Comparison of ENCODE assay signal across 23 cellular contexts in the genomic region with DNA sequence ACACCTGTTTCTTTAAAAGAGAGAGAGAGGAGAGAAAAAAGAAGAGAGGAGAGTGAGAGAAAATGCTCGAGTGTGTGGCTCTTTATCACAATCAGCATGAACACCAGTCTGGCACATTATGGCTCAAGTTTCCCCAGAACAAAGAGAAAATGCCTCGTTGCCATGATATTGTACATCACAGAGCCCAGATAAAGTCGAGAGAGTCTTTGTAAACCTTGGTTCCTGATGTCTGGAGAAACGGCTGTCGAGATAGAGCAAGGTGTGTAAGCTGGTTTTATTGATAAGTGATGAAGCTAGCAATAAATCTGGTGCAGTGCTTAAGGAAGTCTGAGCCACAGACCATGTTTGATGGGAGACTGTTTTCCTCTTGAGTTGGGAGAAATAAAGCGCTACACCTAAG.
DNase-seq lines count a peak whose midpoint lies in the region; ATAC-seq, FAIRE-seq and TF ChIP-seq lines count a peak whose summit lies in the region.
"Had no signal": no experiment of that assay in that cellular context is flagged by ENCODE, and none has a peak within 500 bp of the region (broad histone marks: within the 10 kb centered on the region; RNA-seq: fewer than 3 reads in every experiment).

No MANE protein-coding gene starts in this region.

- H3K79me2 ChIP-seq in K562 (ENCODE audit: control insufficient read depth, insufficient read depth, low read length): no peaks in the 10 kb centered on the region

- no peaks in the 10 kb centered on the region for H4K20me1 ChIP-seq in K562 (replicated peaks; ENCODE audit: control insufficient read depth, insufficient read depth, low read length)

- DNase-seq in NCI-H2227 treated with DMSO at 0.1 percent for 48 hours (lab: John Stamatoyannopoulos, UW): peak; percentile 3
- DNase-seq in NCI-H2227 (lab: John Stamatoyannopoulos, UW; ENCODE audit: unreplicated experiment): no peak
- peak in 1 of 4 experiments; percentile 21 for DNase-seq in K562 (ENCODE audit: extremely low read depth in 1 of 4, low spot score in 3 of 4)
- peak; percentile 34 for DNase-seq in left kidney (ENCODE audit: low read depth, low spot score)
- peak; percentile 71 for DNase-seq in retina
- DNase-seq in Caco-2: no peak
- DNase-seq: activated T-cell treated with anti-CD3 and anti-CD28 coated beads, Interleukin-2, amount 50 U/mL, for 24 hours; colonic mucosa; DMS79 treated with DMSO at 0.1 percent for 48 hours; effector memory CD8-positive, alpha-beta T cell; islet precursor cell; lower lobe of right lung; PC-9; SHP77 treated with DMSO at 0.1 percent for 48 hours; small intestine; substantia nigra; T-cell; uterus had no signal

- H3K27me3 Mint-ChIP-seq in Caco-2 (ENCODE audit: insufficient read depth, unreplicated experiment): no peaks in the 10 kb centered on the region

- H3K9ac ChIP-seq in K562 (ENCODE audit: insufficient read depth in 1 of 2, low read depth in 2 of 2, low read length in 2 of 2): no peak overlapping the region
- H3K9ac ChIP-seq: KMS-11 had no signal

- H3K4me3 ChIP-seq in K562 (no peak overlapping the region), Caco-2 (ENCODE audit: low read depth, low read length) (no peak overlapping the region)
- H3K4me3 ChIP-seq: colonic mucosa, lower lobe of right lung, PC-9, uterus had no signal

- POLR2A ChIA-PET in K562 (lab: Yijun Ruan, JAX) (no interaction called here), Caco-2 (lab: Charles Lee) (no interaction called here)

- H3K9me3 ChIP-seq in K562 (replicated peaks; ENCODE audit: control insufficient read depth, insufficient read depth, low read depth, low read length): no peaks in the 10 kb centered on the region
- H3K9me3 ChIP-seq in Caco-2: no peaks in the 10 kb centered on the region
- H3K9me3 ChIP-seq: colonic mucosa, lower lobe of right lung, uterus had no signal

- no peaks in the 10 kb centered on the region for H3K36me3 Mint-ChIP-seq in Caco-2 (ENCODE audit: insufficient read depth, unreplicated experiment)
- H3K36me3 Mint-ChIP-seq: T-cell had no signal

- TF ChIP-seq RAD21 in K562 (CRISPR knock-in tag; conservative IDR thresholded peaks at IDR 0.05 in 1 of 2, IDR thresholded peaks at IDR 0.05 in 1 of 2): no peak

- ATAC-seq in K562: no peak
- ATAC-seq in HG03520 (IDR thresholded peaks at IDR 0.05; ENCODE audit: unreplicated experiment): no peak
- ATAC-seq in GM21619 (IDR thresholded peaks at IDR 0.05; ENCODE audit: unreplicated experiment): no peak
- ATAC-seq: effector memory CD8-positive, alpha-beta T cell; lower lobe of right lung; T-cell had no signal

- no peaks in the 10 kb centered on the region for H3K9me3 Mint-ChIP-seq in Caco-2 (ENCODE audit: unreplicated experiment)
- H3K9me3 Mint-ChIP-seq: activated T-cell treated with anti-CD3 and anti-CD28 coated beads, Interleukin-2, amount 50 U/mL, for 24 hours; effector memory CD8-positive, alpha-beta T cell; T-cell had no signal

- TF ChIP-seq POLR2A in K562 (conservative IDR thresholded peaks at IDR 0.05): no peak

- in situ Hi-C loops in K562 (cut with MboI): no loop called here

- no peak for FAIRE-seq in K562 (lab: Jason Lieb, UNC)
- FAIRE-seq: A204.1, H54, small intestine had no signal

- no peak overlapping the region for H2AFZ ChIP-seq in K562 (ENCODE audit: low read depth, low read length)
- H2AFZ ChIP-seq: PC-9 had no signal

- peak overlapping the region; percentile 13; the same call in 1 of the 2 replicates for H3K4me2 ChIP-seq in K562 (ENCODE audit: insufficient read depth, low read length)
- H3K4me2 ChIP-seq: KMS-11, PC-9 had no signal

- TF ChIP-seq EP300 in K562 (IDR thresholded peaks at IDR 0.05; ENCODE audit: low read length): no peak

- H3K4me1 ChIP-seq in K562 (replicated peaks in 1 of 2; ENCODE audit: control insufficient read depth in 2 of 2, insufficient read depth in 2 of 2, low read length in 2 of 2): peaks cover 0 to 7% of the 10 kb centered on the region in 2 experiments; a peak in 3 of 5 replicates
- peaks cover 14% of the 10 kb centered on the region for H3K4me1 ChIP-seq in Caco-2
- H3K4me1 ChIP-seq: colonic mucosa, uterus had no signal

- CTCF ChIA-PET in K562 (lab: Yijun Ruan, JAX; ENCODE audit: low intra/inter-chr PET ratio): no interaction called here
- CTCF ChIA-PET in Caco-2 (lab: Charles Lee): no interaction called here

- H3K27ac ChIP-seq in K562 (ENCODE audit: extremely low read depth, low read depth, low read length): no peak overlapping the region
- H3K27ac ChIP-seq: colonic mucosa, KMS-11, lower lobe of right lung, PC-9, uterus had no signal

- H3K4me1 Mint-ChIP-seq in Caco-2 (ENCODE audit: low read depth, unreplicated experiment): peaks cover 21% of the 10 kb centered on the region
- H3K4me1 Mint-ChIP-seq: T-cell had no signal

- H3K36me3 ChIP-seq in K562 (ENCODE audit: control insufficient read depth, insufficient read depth, low read length) (no peaks in the 10 kb centered on the region), Caco-2 (ENCODE audit: control insufficient read depth, insufficient read depth, low read length) (no peaks in the 10 kb centered on the region)
- H3K36me3 ChIP-seq: colonic mucosa, lower lobe of right lung, uterus had no signal

- 0% methylated on average over 6 of the region's 6 CpGs for WGBS in K562 (ENCODE audit: insufficient coverage, low coverage, missing lambda C conversion rate)

- H3K4me3 Mint-ChIP-seq in Caco-2 (ENCODE audit: unreplicated experiment): no peak overlapping the region
- H3K4me3 Mint-ChIP-seq: activated T-cell treated with anti-CD3 and anti-CD28 coated beads, Interleukin-2, amount 50 U/mL, for 24 hours; effector memory CD8-positive, alpha-beta T cell; T-cell had no signal

- no peaks in the 10 kb centered on the region for H3K9me1 ChIP-seq in K562 (ENCODE audit: control insufficient read depth, insufficient read depth, low read length)

- H3K27me3 ChIP-seq in K562 (ENCODE audit: control insufficient read depth in 2 of 2, insufficient read depth in 2 of 2, low read length in 2 of 2): no peaks in the 10 kb centered on the region
- H3K27me3 ChIP-seq in Caco-2 (replicated peaks; ENCODE audit: control insufficient read depth, insufficient read depth, low read length): no peaks in the 10 kb centered on the region
- H3K27me3 ChIP-seq: colonic mucosa, uterus had no signal

- no peak overlapping the region for H3K27ac Mint-ChIP-seq in Caco-2 (ENCODE audit: unreplicated experiment)
- H3K27ac Mint-ChIP-seq: activated T-cell treated with anti-CD3 and anti-CD28 coated beads, Interleukin-2, amount 50 U/mL, for 24 hours; effector memory CD8-positive, alpha-beta T cell; T-cell had no signal

- BruUV-seq in K562 (replicated peaks; lab: Mats Ljungman, UMichigan) (no TSS peak), Caco-2 (replicated peaks; lab: Mats Ljungman, UMichigan) (no TSS peak)

- no peak for TF ChIP-seq CTCF in K562 (IDR thresholded peaks at IDR 0.05 in 2 of 3, conservative IDR thresholded peaks at IDR 0.05 in 1 of 3; ENCODE audit: insufficient read depth in 2 of 3, low read depth in 1 of 3, low read length in 3 of 3)
- TF ChIP-seq CTCF in Caco-2 (IDR thresholded peaks at IDR 0.05; ENCODE audit: insufficient read depth in 1 of 2, low read depth in 1 of 2, low read length in 1 of 2, severe bottlenecking in 1 of 2, unreplicated experiment in 1 of 2): no peak

- intact Hi-C loops in K562 (cut with micrococcal nuclease): no loop called here
- intact Hi-C loops in Caco-2 (cut with micrococcal nuclease; ENCODE audit: unreplicated experiment): loop anchor here (10.0 kb wide), 1 partner anchor 102 kb away; no protein-coding TSS in a partner anchor

TF ChIP-seq in K562, 482 proteins besides CTCF, POLR2A, EP300 and RAD21 (continues in another document):
- TF ChIP-seq TAL1 (IDR thresholded peaks at IDR 0.05): peak; percentile 72
- no peak for TF ChIP-seq ZNF699 (CRISPR knock-in tag; IDR thresholded peaks at IDR 0.05; ENCODE audit: insufficient replicate concordance)
- TF ChIP-seq NCOR1 (IDR thresholded peaks at IDR 0.05): peak; percentile 56
- TF ChIP-seq ARID1B (IDR thresholded peaks at IDR 0.05): peak; percentile 40
- no peak for TF ChIP-seq ZKSCAN1 (IDR thresholded peaks at IDR 0.05; ENCODE audit: low read depth, low read length)
- TF ChIP-seq MEIS2 (IDR thresholded peaks at IDR 0.05; ENCODE audit: partially characterized antibody): peak; percentile 27
- no peak for TF ChIP-seq MBD2 (IDR thresholded peaks at IDR 0.05; ENCODE audit: borderline replicate concordance, low read depth)
- no peak for TF ChIP-seq FOXA1 (IDR thresholded peaks at IDR 0.05; ENCODE audit: borderline replicate concordance)
- TF ChIP-seq TRIM24 (IDR thresholded peaks at IDR 0.05): peak in 1 of 2 experiments; percentile 35; a peak in 1 of 4 replicates
- peak; percentile 61; the same call in 1 of the 2 replicates for TF ChIP-seq SOX6 (IDR thresholded peaks at IDR 0.05)
- TF ChIP-seq RCOR1 (IDR thresholded peaks at IDR 0.05; ENCODE audit: borderline replicate concordance in 1 of 2, low read depth in 2 of 2, low read length in 2 of 2): peak in 1 of 2 experiments; percentile 36; a peak in 1 of 4 replicates
- no peak for TF ChIP-seq RFX7 (CRISPR knock-in tag; IDR thresholded peaks at IDR 0.05)
- no peak for TF ChIP-seq NFE2L1 (tag; IDR thresholded peaks at IDR 0.05; ENCODE audit: borderline replicate concordance, low read depth)
- 0 out of 2 replicates have a peak, but pooled peaks have one; percentile 17 for TF ChIP-seq SMAD4 (CRISPR knock-in tag; conservative IDR thresholded peaks at IDR 0.05)
- peak; percentile 66 for TF ChIP-seq CBFA2T2 (conservative IDR thresholded peaks at IDR 0.05)

Comparison
In these comparisons a context has a peak if more than half of its experiments do, and no peak if none do; other contexts are left out.
1. DNase-seq: peak in NCI-H2227 treated with DMSO at 0.1 percent for 48 hours (single experiment), left kidney (single experiment) and retina (single experiment); none in NCI-H2227 (single experiment) and Caco-2 (0 of 2).